8 cellular contexts compared by ENCODE assay signal in the genomic region with DNA sequence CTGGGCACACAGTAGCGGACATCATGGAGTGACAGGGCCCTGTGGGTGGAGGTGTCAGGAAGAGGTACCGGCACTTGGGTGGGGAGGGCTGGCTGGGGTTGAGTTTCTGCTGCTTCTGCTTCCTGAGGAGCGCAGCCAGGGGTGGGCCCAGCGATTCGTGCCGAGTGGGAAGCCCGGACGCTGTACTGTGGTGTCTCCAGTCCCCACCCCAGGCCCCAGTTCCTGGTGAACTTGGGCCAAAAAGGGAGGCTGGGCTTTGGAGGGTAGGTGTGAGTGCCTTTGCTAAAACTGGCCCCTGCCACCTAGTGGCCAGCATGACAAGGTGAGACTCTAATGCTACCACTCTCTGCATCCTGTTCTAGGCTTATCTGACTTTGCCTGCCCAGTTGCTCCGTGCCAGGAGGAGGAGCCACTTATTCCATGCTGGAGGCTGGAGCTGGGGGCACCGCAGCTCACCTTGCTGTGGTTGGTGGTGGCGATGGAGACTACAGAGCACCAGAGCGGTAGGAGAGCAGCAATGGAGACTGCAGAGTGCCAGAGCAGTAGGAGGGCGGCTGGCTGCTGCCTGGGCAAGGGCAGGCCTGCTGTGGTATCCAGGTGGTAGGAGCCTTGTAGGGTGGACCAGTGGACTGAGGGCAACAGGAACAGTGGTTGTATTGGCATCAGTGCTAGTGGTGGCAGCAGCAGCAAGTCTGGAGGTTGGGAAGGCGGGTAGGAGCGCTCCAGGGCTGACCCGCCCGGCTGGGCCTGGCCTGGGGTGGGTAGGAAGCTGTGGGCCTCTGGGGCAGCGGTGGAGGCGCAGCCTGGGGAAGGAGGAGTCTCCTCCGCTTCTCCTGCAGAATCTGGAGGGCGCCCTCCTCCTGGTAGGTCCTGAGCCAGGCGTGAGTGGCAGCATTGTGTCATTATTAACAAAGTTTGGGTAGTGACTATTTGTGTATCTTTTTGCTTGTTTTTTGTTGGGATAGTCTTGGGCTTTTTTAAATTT.
DNase-seq lines count a peak whose midpoint lies in the region; ATAC-seq and TF ChIP-seq lines count a peak whose summit lies in the region.

No MANE protein-coding gene starts in this region.

- H3K4me3 ChIP-seq in GM12865 (ENCODE audit: low read depth, low read length) (no peak overlapping the region), adipocyte (ENCODE audit: low read length) (no peak overlapping the region)

- no peaks in the 10 kb centered on the region for H3K4me1 ChIP-seq in adipocyte (ENCODE audit: control insufficient read depth, insufficient read depth, low read length)

- no peaks in the 10 kb centered on the region for H3K36me3 ChIP-seq in adipocyte (ENCODE audit: control insufficient read depth, insufficient read depth, low read length, severe bottlenecking)

- no peak overlapping the region for H3K9ac ChIP-seq in adipocyte (ENCODE audit: low read length)

- no peaks in the 10 kb centered on the region for H3K9me3 ChIP-seq in adipocyte (ENCODE audit: control insufficient read depth, low read length)

- in situ Hi-C loops in ACHN (cut with HindIII; ENCODE audit: low pct_ligation_motif_present, low pct_unique_long_range_greater_than_20kb, low sequenced_read_pairs), result no loop called here

- peaks cover 27% of the 10 kb centered on the region for H3K27me3 ChIP-seq in adipocyte (replicated peaks; ENCODE audit: control insufficient read depth, insufficient read depth, low read length)

- peak; percentile 67 for TF ChIP-seq CTCF in GM12865 (IDR thresholded peaks at IDR 0.05; ENCODE audit: insufficient read depth, low read depth, low read length, missing control alignments)

- DNase-seq in ACHN (peak; percentile 48), GM12865 (ENCODE audit: low read depth) (peak; percentile 54), NCI-H774 (lab: John Stamatoyannopoulos, UW) (peak; percentile 4), adipocyte (ENCODE audit: low read depth) (peak; percentile 11), kidney tubule cell (ENCODE audit: low spot score) (peak; percentile 55)

- ATAC-seq in GM21737 (IDR thresholded peaks at IDR 0.05; ENCODE audit: unreplicated experiment), result no peak
- no peak for ATAC-seq in GM19397 (IDR thresholded peaks at IDR 0.05; ENCODE audit: unreplicated experiment)
- no peak for ATAC-seq in HG02610 (IDR thresholded peaks at IDR 0.05; ENCODE audit: unreplicated experiment)

Comparison
In these comparisons a context has a peak if more than half of its experiments do, and no peak if none do; other contexts are left out.
1. DNase-seq: peak in every context shown above with its lines; median percentile 55 in kidney tubule cell; 54 in GM12865; 48 in ACHN; 11 in adipocyte; 4 in NCI-H774.